ENCODE assay signal across 8 cellular contexts in genomic region chr17:17812211-17813054, GRCh38. TPM values are rescaled to one million over a fixed set of nuclear protein-coding genes. Genes with fewer than 3 reads are reported as not detected.
DNase-seq lines count a peak whose midpoint lies in the region; ATAC-seq and TF ChIP-seq lines count a peak whose summit lies in the region.

No MANE protein-coding gene starts in this region.

- WGBS in transverse colon (ENCODE audit: low coverage in 1 of 2), 2 donors, result 55 to 56% methylated on average over 4 to 38 of the region's 59 CpGs

- peak overlapping the region in 1 of 4 donors; percentile 31 for H3K27ac ChIP-seq in Peyer's patch
- H3K27ac ChIP-seq in osteoblast (ENCODE audit: low read depth, low read length), result no peak overlapping the region
- H3K27ac ChIP-seq in transverse colon, result peak overlapping the region; percentile 34 to 60 (median 46)

- intact Hi-C loops in transverse colon (cut with DNase I; ENCODE audit: low total_unique reads), result loop anchor here (2.0 to 10.0 kb wide), 2 partner anchors 48 to 112 kb away; no protein-coding TSS in a partner anchor

- H3K36me3 ChIP-seq in Peyer's patch (peaks cover 0 to 72% (median 0%) of the 10 kb centered on the region in 3 donors), osteoblast (ENCODE audit: insufficient read depth, low read length) (peaks cover 26% of the 10 kb centered on the region), transverse colon (peaks cover 0 to 34% (median 6%) of the 10 kb centered on the region in 4 donors)

- ATAC-seq in HG03025 (IDR thresholded peaks at IDR 0.05; ENCODE audit: low FRiP score, unreplicated experiment), result no peak

- H3K27me3 ChIP-seq in Peyer's patch (no peaks in the 10 kb centered on the region), osteoblast (ENCODE audit: insufficient read depth, low read length) (no peaks in the 10 kb centered on the region), transverse colon (no peaks in the 10 kb centered on the region)

- H2AFZ ChIP-seq in osteoblast (ENCODE audit: low read length), result no peak overlapping the region

- H3K9me3 ChIP-seq in Peyer's patch (no peaks in the 10 kb centered on the region), osteoblast (ENCODE audit: low read depth, low read length) (no peaks in the 10 kb centered on the region), transverse colon (no peaks in the 10 kb centered on the region)

- H3K4me3 ChIP-seq in Peyer's patch (no peak overlapping the region), foreskin fibroblast (ENCODE audit: low read depth in 1 of 2, low read length in 2 of 2) (no peak overlapping the region), osteoblast (ENCODE audit: insufficient read depth, low read length) (no peak overlapping the region), transverse colon (no peak overlapping the region)

- TF ChIP-seq CTCF in Peyer's patch (IDR thresholded peaks at IDR 0.05) (peak; percentile 97 to 100 (median 98)), foreskin fibroblast (IDR thresholded peaks at IDR 0.05; ENCODE audit: low read depth, low read length) (peak; percentile 96), osteoblast (IDR thresholded peaks at IDR 0.05; ENCODE audit: extremely low read depth, low read depth, low read length) (peak; percentile 97), transverse colon (IDR thresholded peaks at IDR 0.05) (peak; percentile 99 to 100 (median 100))

- TF ChIP-seq POLR2A in Peyer's patch (IDR thresholded peaks at IDR 0.05) (no peak), transverse colon (IDR thresholded peaks at IDR 0.05) (no peak)

- no peaks in the 10 kb centered on the region for H3K79me2 ChIP-seq in osteoblast (ENCODE audit: insufficient read depth, low read length)

- in situ Hi-C loops in transverse colon (cut with MboI; ENCODE audit: low pct_ligation_motif_present in 1 of 4, low pct_unique_long_range_greater_than_20kb in 1 of 4, low sequenced_read_pairs in 3 of 4), result no loop called here

- H3K4me1 ChIP-seq in Peyer's patch (peaks cover 0 to 28% (median 6%) of the 10 kb centered on the region in 4 donors), osteoblast (ENCODE audit: insufficient read depth, low read length) (no peaks in the 10 kb centered on the region), transverse colon (peaks cover 3 to 29% (median 17%) of the 10 kb centered on the region in 4 donors)

- TF ChIP-seq EP300 in transverse colon (IDR thresholded peaks at IDR 0.05; ENCODE audit: low read depth), result no peak

- DNase-seq in NOMO-1 treated with DMSO at 0.1 percent for 48 hours (lab: John Stamatoyannopoulos, UW; ENCODE audit: unreplicated experiment) (peak; percentile 11), NOMO-1 treated with dmso at 0.1 percent for 144 hours (lab: John Stamatoyannopoulos, UW; ENCODE audit: unreplicated experiment) (no peak), Peyer's patch (peak; percentile 74 to 84 (median 81)), foreskin fibroblast (peak in 1 of 2 donors; percentile 83), osteoblast (ENCODE audit: insufficient read length, low spot score, missing footprints) (peak; percentile 100), transverse colon (peak; percentile 74)
- DNase-seq in activated T-helper 9 cell treated with anti-CD3 and anti-CD28 coated beads, Interleukin-2, amount 50 U/mL, for 16 hours (ENCODE audit: low read depth), result peak; percentile 49

- H4K20me1 ChIP-seq in osteoblast (ENCODE audit: insufficient read depth, low read length), result peaks cover 11% of the 10 kb centered on the region

- H3K4me2 ChIP-seq in osteoblast (ENCODE audit: insufficient read depth, low read length), result no peak overlapping the region

RNA-seq across cellular contexts. Expression of gene SREBF1, which starts 24.4 kb away (rescaled TPM):
- total RNA-seq in Peyer's patch, result 100 to 1,000 TPM; 118 to 226 (median 185) TPM
- total RNA-seq in osteoblast, result 115 and 133 TPM in 2 replicates
- total RNA-seq in transverse colon, result 100 to 1,000 TPM in 3 of 4 donors, 10 to 100 TPM in 1; 45.7 to 206 (median 148) TPM
